In the genomic region with DNA sequence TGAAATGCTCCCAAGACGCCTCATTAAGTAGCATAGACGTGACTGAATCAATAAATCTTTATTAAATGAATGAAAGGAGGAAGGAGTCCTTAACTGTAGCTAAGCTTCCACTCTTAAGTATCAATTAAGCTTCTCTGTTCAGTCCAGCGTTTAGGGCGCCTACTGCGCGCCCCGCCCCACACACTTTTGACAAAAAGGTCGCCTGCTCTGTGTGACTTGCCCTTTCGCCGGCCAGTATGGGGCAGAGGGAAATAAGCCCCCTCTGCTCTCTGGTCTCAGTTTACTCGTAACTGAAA, we compare ENCODE assay signal across 8 cellular contexts. TPM values are rescaled to one million over a fixed set of nuclear protein-coding genes. Genes with fewer than 3 reads are reported as not detected.
DNase-seq lines count a peak whose midpoint lies in the region; ATAC-seq and TF ChIP-seq lines count a peak whose summit lies in the region.

No MANE protein-coding gene starts in this region.

- peaks cover 37% of the 10 kb centered on the region for H3K79me1 ChIP-seq in mesenchymal stem cell (replicated peaks; ENCODE audit: low read length, poor library complexity, severe bottlenecking)

- H2BK5ac ChIP-seq in mesenchymal stem cell (ENCODE audit: low read depth, low read length, poor library complexity, severe bottlenecking): no peak overlapping the region

- H3K4me2 ChIP-seq in mesenchymal stem cell (ENCODE audit: low read length, poor library complexity, severe bottlenecking): peak overlapping the region; percentile 87

- peak overlapping the region in 1 of 2 experiments; percentile 11 for H3K18ac ChIP-seq in mesenchymal stem cell (ENCODE audit: low read depth in 1 of 2, low read length in 2 of 2)

- no peak overlapping the region for H4K91ac ChIP-seq in mesenchymal stem cell (ENCODE audit: low read length)

- H3K9ac ChIP-seq in mesenchymal stem cell (ENCODE audit: low read length): peak overlapping the region; percentile 78

- peaks cover 11 to 29% (median 19%) of the 10 kb centered on the region in 9 donors for H3K4me1 ChIP-seq in heart right ventricle
- H3K4me1 ChIP-seq in ascending aorta: peaks cover 0 to 8% of the 10 kb centered on the region in 2 donors
- H3K4me1 ChIP-seq in mesenchymal stem cell (ENCODE audit: control insufficient read depth, insufficient read depth, low read depth, low read length): peaks cover 20% of the 10 kb centered on the region
- H3K4me1 ChIP-seq in vagina: peaks cover 18% of the 10 kb centered on the region

- no peak overlapping the region for H2AK5ac ChIP-seq in mesenchymal stem cell (ENCODE audit: low read length, severe bottlenecking)

- peak overlapping the region in 3 of 10 donors; percentile 39 to 90 (median 47) for H3K27ac ChIP-seq in heart right ventricle
- H3K27ac ChIP-seq in ascending aorta: no peak overlapping the region
- H3K27ac ChIP-seq in mesenchymal stem cell (ENCODE audit: low read length, poor library complexity, severe bottlenecking): no peak overlapping the region
- peak overlapping the region; percentile 18 for H3K27ac ChIP-seq in vagina

- intact Hi-C loops in heart right ventricle (cut with DNase I): loop anchor here in 1 of 10 donors (2.0 kb wide), 1 partner anchor 43 kb away; the partner anchor contains the start of gene MIGA2
- intact Hi-C loops in Right ventricle myocardium inferior (cut with DNase I): no loop called here
- intact Hi-C loops in ascending aorta (cut with DNase I): loop anchor here (2.0 kb wide), 3 partner anchors 31 to 133 kb away; partner anchors contain the start of genes CRAT, DOLK, MIGA2 and NUP188
- intact Hi-C loops in vagina (cut with DNase I): no loop called here

- no peak overlapping the region for H3K4ac ChIP-seq in mesenchymal stem cell (ENCODE audit: low read depth in 1 of 2, low read length in 2 of 2)

- DNase-seq in heart right ventricle: no peak
- DNase-seq in Right ventricle myocardium inferior (ENCODE audit: missing footprints): no peak
- DNase-seq in ascending aorta (ENCODE audit: low spot score in 2 of 2): no peak
- DNase-seq in mesenchymal stem cell: no peak
- DNase-seq in vagina (ENCODE audit: extremely low spot score in 2 of 2): no peak
- no peak for DNase-seq in EL
- DNase-seq in central memory CD4-positive, alpha-beta T cell: no peak

- H3K14ac ChIP-seq in mesenchymal stem cell (ENCODE audit: low read length in 2 of 2): no peak overlapping the region

- no peak for TF ChIP-seq POLR2A in vagina (IDR thresholded peaks at IDR 0.05)

- H2BK15ac ChIP-seq in mesenchymal stem cell (ENCODE audit: low read depth, poor library complexity, severe bottlenecking): no peak overlapping the region

- ATAC-seq in heart right ventricle (no peak), Right ventricle myocardium inferior (no peak), GM18909 (IDR thresholded peaks at IDR 0.05; ENCODE audit: poor library complexity, unreplicated experiment) (no peak)

- H3K36me3 ChIP-seq in heart right ventricle: peaks cover 0 to 11% (median 5%) of the 10 kb centered on the region in 9 donors
- H3K36me3 ChIP-seq in ascending aorta: peaks cover 6% of the 10 kb centered on the region in 2 donors
- peaks cover 5 to 12% of the 10 kb centered on the region in 2 experiments for H3K36me3 ChIP-seq in mesenchymal stem cell (ENCODE audit: control insufficient read depth in 1 of 2, insufficient read depth in 2 of 2, low read depth in 1 of 2, low read length in 2 of 2)
- no peaks in the 10 kb centered on the region for H3K36me3 ChIP-seq in vagina

- no peak overlapping the region for H3K23ac ChIP-seq in mesenchymal stem cell (ENCODE audit: low read length in 2 of 2)

- H3K4me3 ChIP-seq in heart right ventricle (peak overlapping the region; percentile 40 to 98 (median 76)), ascending aorta (peak overlapping the region; percentile 80 to 94), mesenchymal stem cell (ENCODE audit: insufficient read depth in 1 of 2, low read depth in 1 of 2, low read length in 2 of 2) (peak overlapping the region; percentile 64 to 95), vagina (peak overlapping the region; percentile 55 to 85)

- TF ChIP-seq CTCF in heart right ventricle (IDR thresholded peaks at IDR 0.05): no peak
- TF ChIP-seq CTCF in ascending aorta (IDR thresholded peaks at IDR 0.05): no peak
- TF ChIP-seq CTCF in vagina (IDR thresholded peaks at IDR 0.05): no peak

- WGBS in heart right ventricle, 2 donors: 4 to 6% methylated on average over 11 of the region's 11 CpGs
- under 1% methylated on average over 9 of the region's 11 CpGs for WGBS in mesenchymal stem cell

- H4K8ac ChIP-seq in mesenchymal stem cell (ENCODE audit: low read length): peak overlapping the region; percentile 82

- H3K9me3 ChIP-seq in heart right ventricle: no peaks in the 10 kb centered on the region
- no peaks in the 10 kb centered on the region for H3K9me3 ChIP-seq in ascending aorta
- no peaks in the 10 kb centered on the region for H3K9me3 ChIP-seq in mesenchymal stem cell (ENCODE audit: control insufficient read depth, low read length)
- H3K9me3 ChIP-seq in vagina: no peaks in the 10 kb centered on the region

- H2BK120ac ChIP-seq in mesenchymal stem cell (ENCODE audit: low read depth, low read length): no peak overlapping the region

- H3K27me3 ChIP-seq in heart right ventricle (no peaks in the 10 kb centered on the region), ascending aorta (no peaks in the 10 kb centered on the region), mesenchymal stem cell (ENCODE audit: control insufficient read depth in 1 of 2, insufficient read depth in 1 of 2, low read length in 2 of 2) (no peaks in the 10 kb centered on the region), vagina (no peaks in the 10 kb centered on the region)

- H2BK12ac ChIP-seq in mesenchymal stem cell (ENCODE audit: low read length in 2 of 2): no peak overlapping the region

- peak overlapping the region; percentile 33 for H2AFZ ChIP-seq in mesenchymal stem cell (ENCODE audit: low read depth, low read length)

RNA-seq across cellular contexts. Expression of gene DOLPP1, which starts 0.7 kb away (rescaled TPM):
- total RNA-seq in heart right ventricle (1 to 10 TPM; 3.1 to 7.0 (median 5.0) TPM), Right ventricle myocardium inferior (6.8 TPM), ascending aorta (41.7 TPM), vagina (3.2 TPM)
- 1 to 10 TPM; 3.8 to 8.1 TPM for polyA plus RNA-seq in heart right ventricle
- polyA plus RNA-seq in mesenchymal stem cell (2013, experiment 1 of 2): 14.0 TPM
- 13.7 TPM for polyA plus RNA-seq in mesenchymal stem cell (2013, experiment 2 of 2)

RNA-seq across cellular contexts. Expression of gene CRAT, which starts 30.3 kb away (rescaled TPM):
- total RNA-seq in heart right ventricle: 10 to 100 TPM; 67.0 to 84.7 (median 74.1) TPM
- polyA plus RNA-seq in heart right ventricle: 10 to 100 TPM; 19.5 to 48.5 TPM
- 85.5 TPM for total RNA-seq in Right ventricle myocardium inferior
- 110 TPM for total RNA-seq in ascending aorta
- polyA plus RNA-seq in mesenchymal stem cell (2013, experiment 1 of 2): 22.6 TPM
- polyA plus RNA-seq in mesenchymal stem cell (2013, experiment 2 of 2): 22.5 TPM
- 59.9 TPM for total RNA-seq in vagina

RNA-seq across cellular contexts. Expression of gene PTPA, which starts 31.0 kb away (rescaled TPM):
- 100 to 1,000 TPM; 169 to 227 (median 187) TPM for total RNA-seq in heart right ventricle
- polyA plus RNA-seq in heart right ventricle: 100 to 1,000 TPM; 106 to 176 TPM
- total RNA-seq in Right ventricle myocardium inferior: 194 TPM
- 61.6 TPM for total RNA-seq in ascending aorta
- polyA plus RNA-seq in mesenchymal stem cell (2013, experiment 1 of 2): 106 TPM
- polyA plus RNA-seq in mesenchymal stem cell (2013, experiment 2 of 2): 99.4 TPM
- 46.2 TPM for total RNA-seq in vagina

RNA-seq across cellular contexts. Expression of gene MIGA2, which starts 43.8 kb away (rescaled TPM):
- total RNA-seq in heart right ventricle (10 to 100 TPM; 30.4 to 46.0 (median 34.5) TPM), Right ventricle myocardium inferior (38.2 TPM), ascending aorta (39.9 TPM), vagina (35.1 TPM)
- 10 to 100 TPM; 39.6 to 44.4 TPM for polyA plus RNA-seq in heart right ventricle
- polyA plus RNA-seq in mesenchymal stem cell (2013, experiment 1 of 2): 8.5 TPM
- 8.1 TPM for polyA plus RNA-seq in mesenchymal stem cell (2013, experiment 2 of 2)

RNA-seq across cellular contexts. Expression of gene SH3GLB2, which starts 52.1 kb away (rescaled TPM):
- total RNA-seq in heart right ventricle (10 to 100 TPM; 25.2 to 40.5 (median 31.5) TPM), Right ventricle myocardium inferior (32.4 TPM), ascending aorta (138 TPM), vagina (86.2 TPM)
- 10 to 100 TPM; 34.1 to 51.3 TPM for polyA plus RNA-seq in heart right ventricle
- polyA plus RNA-seq in mesenchymal stem cell (2013, experiment 1 of 2): 29.7 TPM
- polyA plus RNA-seq in mesenchymal stem cell (2013, experiment 2 of 2): 30.5 TPM
